9 cellular contexts compared by ENCODE assay signal in the genomic region with DNA sequence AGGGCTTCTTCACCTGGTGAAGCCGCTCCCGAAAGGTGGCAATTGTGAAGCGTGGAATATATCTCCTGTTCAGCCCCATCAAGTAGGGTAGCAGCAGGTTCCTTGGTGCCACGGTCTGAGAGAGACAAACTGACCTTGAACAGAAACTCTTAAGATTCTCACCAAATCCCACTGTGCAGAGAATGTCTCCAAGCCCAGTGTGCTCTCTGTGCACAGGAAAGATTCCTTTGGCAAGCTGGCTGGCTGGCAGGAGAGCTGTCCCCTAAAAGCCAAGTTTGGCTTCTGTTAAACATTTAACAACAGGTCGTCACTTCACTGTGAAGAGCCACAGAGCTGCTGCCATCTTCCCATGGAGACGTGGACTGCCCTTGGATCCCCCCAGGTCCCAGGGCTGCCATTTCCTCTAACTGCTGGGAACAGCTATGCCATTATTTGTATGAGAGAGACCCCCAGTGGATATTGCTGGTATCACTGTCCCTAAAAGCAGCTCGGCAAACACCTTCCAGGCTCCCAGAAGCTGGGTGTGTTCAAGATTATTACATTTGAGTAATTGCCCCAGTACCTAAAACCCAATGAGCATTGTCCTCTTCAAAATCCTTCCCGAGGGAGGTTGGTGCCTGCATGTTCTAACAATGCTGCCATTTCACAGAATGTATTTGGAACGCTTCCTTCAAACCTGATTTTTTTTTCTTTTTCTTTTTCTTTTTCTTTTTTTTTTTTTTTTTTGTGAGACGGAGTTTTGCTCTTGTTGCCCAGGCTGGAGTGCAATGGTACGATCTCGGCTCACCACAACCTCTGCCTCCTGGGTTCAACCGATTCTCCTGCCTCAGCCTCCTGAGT.
A peak's percentile ranks its signal among the peaks of the same experiment; 100 is the strongest.
DNase-seq lines count a peak whose midpoint lies in the region; ATAC-seq, FAIRE-seq and TF ChIP-seq lines count a peak whose summit lies in the region.
"Had no signal": no experiment of that assay in that cellular context is flagged by ENCODE, and none has a peak within 500 bp of the region (broad histone marks: within the 10 kb centered on the region; RNA-seq: fewer than 3 reads in every experiment).

No MANE protein-coding gene starts in this region.

- peaks cover 27% of the 10 kb centered on the region for H3K4me1 Mint-ChIP-seq in activated naive CD4-positive, alpha-beta T cell treated with anti-CD3 and anti-CD28 coated beads, Interleukin-2, amount 50 U/mL, for 24 hours
- no peaks in the 10 kb centered on the region for H3K4me1 Mint-ChIP-seq in glutamatergic neuron (ENCODE audit: low read depth, unreplicated experiment)

- CTCF ChIA-PET in PC-9 (lab: Charles Lee) = interaction anchor here (0.8 to 2.1 kb wide), 6 partner anchors 14 to 559 kb away, joined by 3 to 27 read pairs (median 8); no protein-coding TSS in a partner anchor

- no peaks in the 10 kb centered on the region for H3K9me2 ChIP-seq in PC-9 (ENCODE audit: insufficient read depth)

- no TSS peak for BruUV-seq in PC-9 (replicated peaks; lab: Mats Ljungman, UMichigan)

- H3K27ac ChIP-seq in PC-9 = no peak overlapping the region
- peak overlapping the region in 3 of 4 donors; percentile 1 to 76 (median 37) for H3K27ac ChIP-seq in pancreas

- DNase-seq in COR-L47 (lab: John Stamatoyannopoulos, UW) = peak; percentile 58
- peak; percentile 64 for DNase-seq in LHCN-M2 (ENCODE audit: low read depth)
- DNase-seq in PC-9 = peak; percentile 58 to 67
- peak; percentile 70 for DNase-seq in glutamatergic neuron
- peak in 3 of 6 donors; percentile 39 to 71 (median 42) for DNase-seq in pancreas

- no peaks in the 10 kb centered on the region for H3K9me3 Mint-ChIP-seq in activated naive CD4-positive, alpha-beta T cell treated with anti-CD3 and anti-CD28 coated beads, Interleukin-2, amount 50 U/mL, for 24 hours
- no peaks in the 10 kb centered on the region for H3K9me3 Mint-ChIP-seq in glutamatergic neuron (ENCODE audit: unreplicated experiment)

- H3K4me2 ChIP-seq in PC-9 = no peak overlapping the region

- H3K4me3 Mint-ChIP-seq in activated naive CD4-positive, alpha-beta T cell treated with anti-CD3 and anti-CD28 coated beads, Interleukin-2, amount 50 U/mL, for 24 hours = no peak overlapping the region
- no peak overlapping the region for H3K4me3 Mint-ChIP-seq in glutamatergic neuron (ENCODE audit: unreplicated experiment)

- H3K79me2 ChIP-seq in PC-9 (ENCODE audit: low read depth) = no peaks in the 10 kb centered on the region

- H3K36me3 ChIP-seq in PC-9 (ENCODE audit: low read depth) = no peaks in the 10 kb centered on the region
- H3K36me3 ChIP-seq in pancreas = no peaks in the 10 kb centered on the region

- intact Hi-C loops in PC-9 (cut with micrococcal nuclease; ENCODE audit: unreplicated experiment) (loop anchor here (1.0 to 10.0 kb wide), 4 partner anchors 10 to 714 kb away; no protein-coding TSS in a partner anchor), pancreas (cut with DNase I) (no loop called here)

- WGBS in pancreas, 2 donors = 43 to 44% methylated on average over 13 of the region's 13 CpGs

- H2AFZ ChIP-seq in PC-9 = no peak overlapping the region

- no peak for FAIRE-seq in pancreas (lab: Jason Lieb, UNC)
- FAIRE-seq: TTC549 had no signal

- peaks cover 12% of the 10 kb centered on the region for H3F3A ChIP-seq in PC-9 (ENCODE audit: insufficient read depth, low read depth)

- peak; percentile 99 for TF ChIP-seq CTCF in PC-9 (conservative IDR thresholded peaks at IDR 0.05)
- TF ChIP-seq CTCF in glutamatergic neuron (IDR thresholded peaks at IDR 0.05; ENCODE audit: partially characterized antibody, unreplicated experiment) = peak; percentile 87
- peak; percentile 42 to 91 (median 80) for TF ChIP-seq CTCF in pancreas (IDR thresholded peaks at IDR 0.05)

- ATAC-seq in GM21381 (IDR thresholded peaks at IDR 0.05; ENCODE audit: unreplicated experiment) (peak; percentile 51), pancreas (peak; percentile 76 to 86 (median 81)), GM18858 (IDR thresholded peaks at IDR 0.05; ENCODE audit: unreplicated experiment) (no peak)

- H3K27me3 ChIP-seq in PC-9 (ENCODE audit: insufficient read depth, low read depth) (no peaks in the 10 kb centered on the region), pancreas (no peaks in the 10 kb centered on the region)

- peak overlapping the region; percentile 65 for H3K27ac Mint-ChIP-seq in activated naive CD4-positive, alpha-beta T cell treated with anti-CD3 and anti-CD28 coated beads, Interleukin-2, amount 50 U/mL, for 24 hours
- H3K27ac Mint-ChIP-seq in glutamatergic neuron (ENCODE audit: unreplicated experiment) = no peak overlapping the region

- no peak overlapping the region for H3K4me3 ChIP-seq in PC-9
- H3K4me3 ChIP-seq in pancreas = no peak overlapping the region

- H4K20me1 ChIP-seq in PC-9 (ENCODE audit: insufficient read depth) = no peaks in the 10 kb centered on the region

- no peaks in the 10 kb centered on the region for H3K9me3 ChIP-seq in PC-9 (ENCODE audit: insufficient read depth, low read depth)
- no peaks in the 10 kb centered on the region for H3K9me3 ChIP-seq in pancreas

- H3K4me1 ChIP-seq in PC-9 (replicated peaks; ENCODE audit: insufficient read depth) (peaks cover 57% of the 10 kb centered on the region), pancreas (peaks cover 18 to 20% (median 20%) of the 10 kb centered on the region in 3 donors)

- POLR2A ChIA-PET in PC-9 (lab: Charles Lee; ENCODE audit: unreplicated experiment) = interaction anchor here (0.5 to 0.7 kb wide), 3 partner anchors 81 to 518 kb away, joined by 3 to 6 read pairs (median 3); no protein-coding TSS in a partner anchor

- no peaks in the 10 kb centered on the region for H3K36me3 Mint-ChIP-seq in activated naive CD4-positive, alpha-beta T cell treated with anti-CD3 and anti-CD28 coated beads, Interleukin-2, amount 50 U/mL, for 24 hours
- H3K36me3 Mint-ChIP-seq in glutamatergic neuron (ENCODE audit: unreplicated experiment) = no peaks in the 10 kb centered on the region

- no peaks in the 10 kb centered on the region for H3K27me3 Mint-ChIP-seq in activated naive CD4-positive, alpha-beta T cell treated with anti-CD3 and anti-CD28 coated beads, Interleukin-2, amount 50 U/mL, for 24 hours
- H3K27me3 Mint-ChIP-seq in glutamatergic neuron (ENCODE audit: unreplicated experiment) = peaks cover 5% of the 10 kb centered on the region
